Comparison of ENCODE assay signal across 12 cellular contexts in genomic region chr12:27246774-27247173, GRCh38. TPM values are rescaled to one million over a fixed set of nuclear protein-coding genes. Genes with fewer than 3 reads are reported as not detected.
DNase-seq lines count a peak whose midpoint lies in the region; ATAC-seq, FAIRE-seq and TF ChIP-seq lines count a peak whose summit lies in the region.
"Had no signal": no experiment of that assay in that cellular context is flagged by ENCODE, and none has a peak within 500 bp of the region (broad histone marks: within the 10 kb centered on the region; RNA-seq: fewer than 3 reads in every experiment).

No MANE protein-coding gene starts in this region.

- no peak overlapping the region for H3K27ac Mint-ChIP-seq in CD4-positive, alpha-beta T cell
- H3K27ac Mint-ChIP-seq in nephron (peak overlapping the region; percentile 10 to 55 (median 27)), Calu3 (ENCODE audit: unreplicated experiment) (no peak overlapping the region)
- H3K27ac Mint-ChIP-seq: activated naive CD8-positive, alpha-beta T cell treated with anti-CD3 and anti-CD28 coated beads, Interleukin-2, amount 10 ng/mL, durations not matched to agents 7 days and 5 days had no signal

- no peak for ATAC-seq in CD4-positive, alpha-beta T cell (ENCODE audit: poor library complexity)
- no peak for ATAC-seq in HG03378 (IDR thresholded peaks at IDR 0.05; ENCODE audit: unreplicated experiment)

- FAIRE-seq in bronchial epithelial cell (lab: Jason Lieb, UNC) = no peak

- no TSS peak for BruUV-seq in Calu3 (replicated peaks; lab: Mats Ljungman, UMichigan)

- H3K36me3 ChIP-seq in bronchial epithelial cell (ENCODE audit: control insufficient read depth, insufficient read depth, low read length) = no peaks in the 10 kb centered on the region

- H3K4me3 Mint-ChIP-seq in CD4-positive, alpha-beta T cell = peak overlapping the region; percentile 48
- H3K4me3 Mint-ChIP-seq in nephron (peak overlapping the region; percentile 58 to 78 (median 61)), Calu3 (ENCODE audit: low read depth, unreplicated experiment) (no peak overlapping the region)

- peak overlapping the region; percentile 0 for H3K4me3 ChIP-seq in bronchial epithelial cell (ENCODE audit: low read depth, low read length)

- CTCF ChIA-PET in CD4-positive, alpha-beta T cell (lab: Charles Lee) = no interaction called here
- CTCF ChIA-PET in Calu3 (lab: Charles Lee) = interaction anchor here (1.2 kb wide), 1 partner anchor 67 kb away, joined by 3 read pairs; no protein-coding TSS in a partner anchor

- H3K9me3 Mint-ChIP-seq in CD4-positive, alpha-beta T cell = no peaks in the 10 kb centered on the region
- H3K9me3 Mint-ChIP-seq in nephron (peaks cover 3% of the 10 kb centered on the region), Calu3 (ENCODE audit: low read depth, unreplicated experiment) (no peaks in the 10 kb centered on the region)

- DNase-seq in CD4-positive, alpha-beta T cell = no peak
- DNase-seq in HCEC 1CT (peak; percentile 30), bronchial epithelial cell (ENCODE audit: low read depth) (peak; percentile 52), Calu3 (no peak), posterior cingulate gyrus (no peak)
- no peak for DNase-seq in activated effector memory CD4-positive, alpha-beta T cell treated with Interleukin-2 at 50 U/mL for 16 hours
- DNase-seq: activated CD4-positive, CD25-positive, alpha-beta regulatory T cell treated with anti-CD3 and anti-CD28 coated beads, Interleukin-2, amount 50 U/mL, for 72 hours; activated naive CD8-positive, alpha-beta T cell treated with anti-CD3 and anti-CD28 coated beads, Interleukin-2, amount 10 ng/mL, durations not matched to agents 7 days and 5 days; GOT3; NCI-H1436 had no signal

- no peaks in the 10 kb centered on the region for H3K9me3 ChIP-seq in CD4-positive, alpha-beta T cell (ENCODE audit: control insufficient read depth, low read length)

- TF ChIP-seq CTCF in CD4-positive, alpha-beta T cell (IDR thresholded peaks at IDR 0.05) = no peak
- no peak for TF ChIP-seq CTCF in bronchial epithelial cell (IDR thresholded peaks at IDR 0.05; ENCODE audit: insufficient read depth, low read length, severe bottlenecking)
- no peak for TF ChIP-seq CTCF in nephron (IDR thresholded peaks at IDR 0.05; ENCODE audit: unreplicated experiment in 3 of 3)
- TF ChIP-seq CTCF in Calu3 (IDR thresholded peaks at IDR 0.05; ENCODE audit: unreplicated experiment) = no peak

- POLR2A ChIA-PET in CD4-positive, alpha-beta T cell (lab: Charles Lee) = no interaction called here

- H3K27me3 Mint-ChIP-seq in CD4-positive, alpha-beta T cell = no peaks in the 10 kb centered on the region
- no peaks in the 10 kb centered on the region for H3K27me3 Mint-ChIP-seq in nephron (ENCODE audit: low read depth)
- no peaks in the 10 kb centered on the region for H3K27me3 Mint-ChIP-seq in Calu3 (ENCODE audit: unreplicated experiment)
- H3K27me3 Mint-ChIP-seq: activated naive CD8-positive, alpha-beta T cell treated with anti-CD3 and anti-CD28 coated beads, Interleukin-2, amount 10 ng/mL, durations not matched to agents 7 days and 5 days had no signal

- H3K27me3 ChIP-seq in CD4-positive, alpha-beta T cell (ENCODE audit: control insufficient read depth, insufficient read depth, low read length) = no peaks in the 10 kb centered on the region
- no peaks in the 10 kb centered on the region for H3K27me3 ChIP-seq in bronchial epithelial cell (ENCODE audit: control insufficient read depth, insufficient read depth, low read length)

- H3K27ac ChIP-seq in CD4-positive, alpha-beta T cell (ENCODE audit: low read depth, low read length) = no peak overlapping the region

- intact Hi-C loops in CD4-positive, alpha-beta T cell (cut with DNase I, micrococcal nuclease) = loop anchor here (2.0 to 10.0 kb wide), 4 partner anchors 232 to 948 kb away; partner anchors contain the start of genes CCDC91 (in 1 of the 2), ITPR2 (in 1 of the 2) and TM7SF3 (in 1 of the 2)
- intact Hi-C loops in Calu3 (cut with micrococcal nuclease; ENCODE audit: unreplicated experiment) = loop anchor here (10.0 kb wide), 1 partner anchor 102 kb away; no protein-coding TSS in a partner anchor
- intact Hi-C loops in posterior cingulate gyrus (cut with DNase I) = no loop called here

- H3K36me3 Mint-ChIP-seq in CD4-positive, alpha-beta T cell (ENCODE audit: low read depth) = peaks cover 13% of the 10 kb centered on the region
- peaks cover 4% of the 10 kb centered on the region for H3K36me3 Mint-ChIP-seq in nephron (ENCODE audit: low read depth)
- peaks cover 21% of the 10 kb centered on the region for H3K36me3 Mint-ChIP-seq in Calu3 (ENCODE audit: insufficient read depth, unreplicated experiment)

- H3K4me1 Mint-ChIP-seq in CD4-positive, alpha-beta T cell (ENCODE audit: low read depth) = peaks cover 52% of the 10 kb centered on the region
- peaks cover 32% of the 10 kb centered on the region for H3K4me1 Mint-ChIP-seq in nephron
- H3K4me1 Mint-ChIP-seq in Calu3 (ENCODE audit: low read depth, unreplicated experiment) = peaks cover 16% of the 10 kb centered on the region

RNA-seq across cellular contexts. Expression of gene STK38L, which starts 2.7 kb away (rescaled TPM):
- 10 to 100 TPM; 18.3 to 21.0 TPM for total RNA-seq in CD4-positive, alpha-beta T cell
- 23.7 and 25.0 TPM in 2 replicates for total RNA-seq in bronchial epithelial cell
- total RNA-seq in Calu3 (2022) = 24.6 and 30.3 TPM in 2 replicates

Comparison
In these comparisons a context has a peak if more than half of its experiments do, and no peak if none do; other contexts are left out.
1. DNase-seq: peak in HCEC 1CT (single experiment) and bronchial epithelial cell (single experiment); none in CD4-positive, alpha-beta T cell (0 of 10), Calu3 (single experiment), activated effector memory CD4-positive, alpha-beta T cell treated with Interleukin-2 at 50 U/mL for 16 hours (single experiment) and posterior cingulate gyrus (0 of 10).
2. H3K27ac Mint-ChIP-seq: peak in nephron (3 of 3); none in CD4-positive, alpha-beta T cell (single experiment) and Calu3 (single experiment).